Comparison of ENCODE assay signal across 10 cellular contexts in the genomic region with DNA sequence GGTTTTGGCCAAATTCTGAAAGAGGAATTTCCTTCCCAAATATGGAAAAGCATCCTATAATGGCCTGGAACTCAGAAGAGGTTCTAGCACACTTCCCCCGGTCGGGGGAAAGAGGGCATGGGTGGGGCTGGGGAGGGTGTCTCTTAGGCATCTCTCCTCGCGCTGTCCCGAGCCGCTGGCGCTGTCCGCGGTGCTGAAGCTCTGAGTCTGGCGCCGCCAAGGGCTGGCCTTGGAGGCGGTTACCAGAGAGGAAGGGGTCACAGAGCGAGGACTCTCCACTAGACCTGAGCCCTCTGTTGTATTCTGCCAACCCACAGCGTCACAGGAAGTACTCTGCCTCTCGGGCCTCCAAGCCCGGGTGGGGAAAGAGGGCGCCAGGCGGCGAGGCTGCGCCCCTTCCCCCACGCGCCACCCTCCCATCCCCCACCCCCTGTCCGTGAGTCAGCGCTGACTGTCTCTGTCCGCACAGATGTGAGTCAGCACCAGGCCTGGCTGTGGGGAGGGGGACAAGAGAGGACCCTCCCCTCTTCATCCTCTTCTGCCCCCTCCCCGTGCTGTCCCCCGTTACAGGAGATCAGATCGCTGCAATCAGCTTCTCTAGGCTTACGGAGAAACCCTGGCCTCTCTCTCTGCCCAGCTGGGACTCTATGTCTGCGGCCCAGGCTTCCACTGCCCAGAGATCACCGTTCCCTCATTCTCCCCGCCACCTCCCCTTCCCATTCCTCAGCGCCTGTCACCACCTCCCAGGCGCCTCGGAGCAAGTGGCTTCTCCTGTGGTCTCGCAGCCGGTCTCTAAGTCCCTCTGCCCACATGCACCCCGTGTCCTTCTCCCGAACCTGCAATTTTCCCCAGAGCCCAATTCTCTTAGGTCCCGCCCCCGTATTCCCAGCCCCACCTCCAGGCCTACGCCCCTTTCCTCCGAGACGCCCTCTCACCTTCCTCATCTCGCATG. TPM values are rescaled to one million over a fixed set of nuclear protein-coding genes. Genes with fewer than 3 reads are reported as not detected.
A peak's percentile ranks its signal among the peaks of the same experiment; 100 is the strongest.
DNase-seq lines count a peak whose midpoint lies in the region; TF ChIP-seq lines count a peak whose summit lies in the region.
"Had no signal": no experiment of that assay in that cellular context is flagged by ENCODE, and none has a peak within 500 bp of the region (broad histone marks: within the 10 kb centered on the region; RNA-seq: fewer than 3 reads in every experiment).

No MANE protein-coding gene starts in this region.

- H3K36me3 ChIP-seq in iPS DF 6.9 (ENCODE audit: control insufficient read depth, insufficient read depth, low read length) (no peaks in the 10 kb centered on the region), uterus (no peaks in the 10 kb centered on the region)

- TF ChIP-seq CTCF in uterus (IDR thresholded peaks at IDR 0.05) = no peak

- H3K4me1 ChIP-seq in iPS DF 6.9 (ENCODE audit: control insufficient read depth, insufficient read depth, low read length) (peaks cover 1% of the 10 kb centered on the region; the same call in 1 of the 2 replicates), uterus (no peaks in the 10 kb centered on the region)

- DNase-seq in DMS153 treated with DMSO at 0.1 percent for 48 hours (lab: John Stamatoyannopoulos, UW; ENCODE audit: unreplicated experiment) (peak; percentile 45), HuH-7.5 (ENCODE audit: low spot score) (peak; percentile 86), T-helper 2 cell (peak; percentile 26 to 59 (median 46)), amniotic epithelial cell (ENCODE audit: low read depth) (peak; percentile 77), iPS DF 6.9 (ENCODE audit: low read depth, low spot score) (peak; percentile 79), NCI-H2171 (lab: John Stamatoyannopoulos, UW) (no peak), uterus (no peak)
- peak; percentile 24 to 58 for DNase-seq in stimulated activated CD4-positive, alpha-beta T cell treated with anti-CD3 and anti-CD28 coated beads, Interleukin-12 subunit alpha, Interleukin-12 subunit beta, amount 100 ng/mL, for 24 hours (ENCODE audit: low read depth in 2 of 2)

- H3K27me3 ChIP-seq in iPS DF 6.9 (ENCODE audit: control insufficient read depth, insufficient read depth, low read length) = no peaks in the 10 kb centered on the region; the same call in 1 of the 2 replicates
- H3K27me3 ChIP-seq in uterus = peaks cover 0 to 22% of the 10 kb centered on the region in 2 donors

- no peak for TF ChIP-seq POLR2A in uterus (IDR thresholded peaks at IDR 0.05)

- H3K27ac ChIP-seq in iPS DF 6.9 (ENCODE audit: low read length) (no peak overlapping the region), uterus (no peak overlapping the region)
- H3K27ac ChIP-seq: KMS-11 had no signal

- no CpG with 5 or more reads among the region's 45 CpGs for WGBS in iPS DF 6.9 (ENCODE audit: insufficient coverage, insufficient read length)

- H3K4me3 ChIP-seq in iPS DF 6.9 (ENCODE audit: low read length) (peak overlapping the region; percentile 44), uterus (no peak overlapping the region)

- intact Hi-C loops in uterus (cut with DNase I; ENCODE audit: low total_unique reads) = no loop called here

- no peaks in the 10 kb centered on the region for H3K9me3 ChIP-seq in iPS DF 6.9 (ENCODE audit: control insufficient read depth, insufficient read depth, low read length)
- H3K9me3 ChIP-seq in uterus = no peaks in the 10 kb centered on the region

RNA-seq across cellular contexts. Expression of a gene that starts 0.8 kb away (rescaled TPM):
- under 1 TPM in 2 of 4 donors, not detected in 2; 0.21 to 0.55 TPM for total RNA-seq in uterus

RNA-seq across cellular contexts. Expression of a gene that starts 24.1 kb away (rescaled TPM):
- total RNA-seq in uterus = not detected

RNA-seq across cellular contexts. Expression of a gene that starts 29.3 kb away (rescaled TPM):
- 10 to 100 TPM; 32.1 to 92.1 (median 69.1) TPM for total RNA-seq in uterus

RNA-seq across cellular contexts. Expression of a gene that starts 54.7 kb away (rescaled TPM):
- total RNA-seq in uterus = 10 to 100 TPM in 2 of 4 donors, 1 to 10 TPM in 2; 3.7 to 32.3 (median 7.3) TPM

RNA-seq across cellular contexts. Expression of a gene that starts 55.4 kb away (rescaled TPM):
- total RNA-seq in uterus = under 1 TPM in 2 of 4 donors, not detected in 2; 0.43 to 0.83 TPM
- total RNA-seq: temporal lobe had no signal

Comparison
In these comparisons a context has a peak if more than half of its experiments do, and no peak if none do; other contexts are left out.
1. DNase-seq: peak in DMS153 treated with DMSO at 0.1 percent for 48 hours (single experiment), HuH-7.5 (single experiment), T-helper 2 cell (5 of 5), amniotic epithelial cell (single experiment), iPS DF 6.9 (single experiment) and stimulated activated CD4-positive, alpha-beta T cell treated with anti-CD3 and anti-CD28 coated beads, Interleukin-12 subunit alpha, Interleukin-12 subunit beta, amount 100 ng/mL, for 24 hours (2 of 2); none in NCI-H2171 (single experiment) and uterus (0 of 2).